Comparison of ENCODE assay signal across 9 cellular contexts in genomic region chr2:237591379-237591881, GRCh38. TPM values are rescaled to one million over a fixed set of nuclear protein-coding genes. Genes with fewer than 3 reads are reported as not detected.
DNase-seq lines count a peak whose midpoint lies in the region; ATAC-seq and TF ChIP-seq lines count a peak whose summit lies in the region.
"Had no signal": no experiment of that assay in that cellular context is flagged by ENCODE, and none has a peak within 500 bp of the region (broad histone marks: within the 10 kb centered on the region; RNA-seq: fewer than 3 reads in every experiment).

No MANE protein-coding gene starts in this region.

- H3K9me3 ChIP-seq in HEK293 (ENCODE audit: control insufficient read depth, insufficient read depth, low read depth, low read length) (no peaks in the 10 kb centered on the region), Peyer's patch (no peaks in the 10 kb centered on the region), esophagus (ENCODE audit: control insufficient read depth in 2 of 2, insufficient read depth in 1 of 2, low read depth in 1 of 2, low read length in 1 of 2) (no peaks in the 10 kb centered on the region)

- WGBS in esophagus, 2 donors: 50 to 54% methylated on average over 15 of the region's 15 CpGs

- H3K27me3 ChIP-seq in Peyer's patch: no peaks in the 10 kb centered on the region
- H3K27me3 ChIP-seq in esophagus (ENCODE audit: control insufficient read depth in 1 of 2, insufficient read depth in 2 of 2, low read length in 2 of 2): no peaks in the 10 kb centered on the region

- POLR2A ChIA-PET in HEK293 (lab: Yijun Ruan, JAX): no interaction called here

- H3K4me3 ChIP-seq in HEK293 (ENCODE audit: low read depth, low read length) (no peak overlapping the region), Peyer's patch (peak overlapping the region in 2 of 4 donors; percentile 48 to 60), esophagus (ENCODE audit: low read depth in 1 of 2, low read length in 2 of 2) (peak overlapping the region; percentile 4 to 42)
- H3K4me3 ChIP-seq: SK-N-MC had no signal

- ATAC-seq in sciatic nerve (peak; percentile 54), GM18868 (IDR thresholded peaks at IDR 0.05; ENCODE audit: unreplicated experiment) (no peak)

- no peak overlapping the region for H3K27ac ChIP-seq in HEK293 (ENCODE audit: extremely low read depth, low read depth, low read length)
- peak overlapping the region in 3 of 4 donors; percentile 53 to 92 (median 80) for H3K27ac ChIP-seq in Peyer's patch
- H3K27ac ChIP-seq in esophagus (ENCODE audit: low read depth in 2 of 2, low read length in 1 of 2): peak overlapping the region; percentile 78 to 89
- H3K27ac ChIP-seq: SK-N-MC had no signal

- TF ChIP-seq CTCF in HEK293 (tag by site-specific recombination; IDR thresholded peaks at IDR 0.05) (no peak), Peyer's patch (IDR thresholded peaks at IDR 0.05) (no peak)

- DNase-seq in Peyer's patch: no peak
- no peak for DNase-seq in sciatic nerve (ENCODE audit: low spot score)
- no peak for DNase-seq in superior temporal gyrus (ENCODE audit: extremely low spot score)
- no peak for DNase-seq in C1 segment of cervical spinal cord (lab: John Stamatoyannopoulos, UW)

- CTCF ChIA-PET in HEK293 (lab: Yijun Ruan, JAX): interaction anchor here (1.6 to 1.7 kb wide), 2 partner anchors 19 to 154 kb away, joined by 3 to 4 read pairs; no protein-coding TSS in a partner anchor

- H3K4me1 ChIP-seq in HEK293 (ENCODE audit: control insufficient read depth, insufficient read depth, low read length): peaks cover 7% of the 10 kb centered on the region; the same call in 1 of the 2 replicates
- peaks cover 0 to 14% (median 0%) of the 10 kb centered on the region in 4 donors for H3K4me1 ChIP-seq in Peyer's patch
- peaks cover 7 to 14% of the 10 kb centered on the region in 2 donors for H3K4me1 ChIP-seq in esophagus (ENCODE audit: control insufficient read depth in 2 of 2, insufficient read depth in 2 of 2, low read length in 1 of 2)

- intact Hi-C loops in sciatic nerve (cut with DNase I): no loop called here

- TF ChIP-seq POLR2A in Peyer's patch (IDR thresholded peaks at IDR 0.05): no peak

- H3K36me3 ChIP-seq in HEK293 (ENCODE audit: control insufficient read depth in 2 of 2, insufficient read depth in 1 of 2, low read length in 2 of 2) (no peaks in the 10 kb centered on the region), Peyer's patch (no peaks in the 10 kb centered on the region), esophagus (ENCODE audit: control insufficient read depth in 2 of 2, insufficient read depth in 2 of 2, low read length in 1 of 2) (no peaks in the 10 kb centered on the region)

TF ChIP-seq in HEK293, 187 proteins besides CTCF, POLR2A, EP300 and RAD21:
- 0 out of 2 replicates have a peak, but pooled peaks have one; percentile 53 for TF ChIP-seq MYNN (tag by site-specific recombination; IDR thresholded peaks at IDR 0.05; ENCODE audit: borderline replicate concordance)
- TF ChIP-seq ZFP69B (tag by site-specific recombination; IDR thresholded peaks at IDR 0.05): no peak
- TF ChIP-seq ZFHX2 (tag by site-specific recombination; conservative IDR thresholded peaks at IDR 0.05): 0 out of 2 replicates have a peak, but pooled peaks have one; percentile 14

RNA-seq across cellular contexts. Expression of gene RAB17, which starts 0.9 kb away (rescaled TPM):
- 100 to 1,000 TPM in 3 of 4 donors, 10 to 100 TPM in 1; 66.0 to 244 (median 219) TPM for total RNA-seq in Peyer's patch
- polyA plus RNA-seq in esophagus: 10 to 100 TPM in 1 of 2 donors, 1 to 10 TPM in 1; 7.0 to 10.9 TPM
- total RNA-seq in sciatic nerve: 1.1 TPM

RNA-seq across cellular contexts. Expression of gene PRLH, which starts 25.1 kb away (rescaled TPM):
- total RNA-seq in Peyer's patch (not detected), sciatic nerve (not detected)
- not detected for polyA plus RNA-seq in esophagus
- polyA plus RNA-seq: adipose tissue had no signal

RNA-seq across cellular contexts. Expression of gene LRRFIP1, which starts 36.0 kb away (rescaled TPM):
- 100 to 1,000 TPM; 114 to 182 (median 135) TPM for total RNA-seq in Peyer's patch
- 10 to 100 TPM; 58.9 to 69.5 TPM for polyA plus RNA-seq in esophagus
- total RNA-seq in sciatic nerve: 84.8 TPM

Comparison
In these comparisons a context has a peak if more than half of its experiments do, and no peak if none do; other contexts are left out.
1. RNA of gene RAB17, which starts 0.9 kb away (total RNA-seq): 66.0 to 244 TPM in Peyer's patch; 1.1 TPM in sciatic nerve (single experiment); every median in the first group is over 10 times any median in the second.